ENCODE assay signal across 12 cellular contexts in genomic region chr3:11240496-11240895, GRCh38. TPM values are rescaled to one million over a fixed set of nuclear protein-coding genes. Genes with fewer than 3 reads are reported as not detected.
A peak's percentile ranks its signal among the peaks of the same experiment; 100 is the strongest.
DNase-seq lines count a peak whose midpoint lies in the region; ATAC-seq and TF ChIP-seq lines count a peak whose summit lies in the region.
"Had no signal": no experiment of that assay in that cellular context is flagged by ENCODE, and none has a peak within 500 bp of the region (broad histone marks: within the 10 kb centered on the region; RNA-seq: fewer than 3 reads in every experiment).

No MANE protein-coding gene starts in this region.

- peak overlapping the region; percentile 90 for H3K27ac Mint-ChIP-seq in activated CD4-positive, alpha-beta T cell treated with anti-CD3 and anti-CD28 coated beads, Interleukin-2, amount 10 ng/mL, durations not matched to agents 24 days and 14 days
- H3K27ac Mint-ChIP-seq in activated CD4-positive, alpha-beta T cell treated with anti-CD3 and anti-CD28 coated beads, Interleukin-2, amount 10 ng/mL, durations not matched to agents 7 days and 5 days: no peak overlapping the region
- H3K27ac Mint-ChIP-seq in stimulated activated memory B cell treated with anti-CD40 and anti-IgM and Interleukin-4, amounts not matched to agents 10 μg/mL and 1 μg/mL and 100 μg/mL, for 72 hours: no peak overlapping the region
- H3K27ac Mint-ChIP-seq: CD4-positive, CD25-positive, alpha-beta regulatory T cell; nephron progenitor cell had no signal

- intact Hi-C loops in activated CD4-positive, alpha-beta T cell treated with anti-CD3 and anti-CD28 coated beads, Interleukin-2, amount 10 ng/mL, durations not matched to agents 24 days and 14 days (cut with micrococcal nuclease): no loop called here

- H3K4me3 Mint-ChIP-seq in activated CD4-positive, alpha-beta T cell treated with anti-CD3 and anti-CD28 coated beads, Interleukin-2, amount 10 ng/mL, durations not matched to agents 24 days and 14 days: peak overlapping the region; percentile 55
- H3K4me3 Mint-ChIP-seq in activated CD4-positive, alpha-beta T cell treated with anti-CD3 and anti-CD28 coated beads, Interleukin-2, amount 10 ng/mL, durations not matched to agents 7 days and 5 days: no peak overlapping the region
- H3K4me3 Mint-ChIP-seq in activated T-cell treated with anti-CD3 and anti-CD28 coated beads, Interleukin-2, amount 50 U/mL, for 4 hours: peak overlapping the region; percentile 17
- no peak overlapping the region for H3K4me3 Mint-ChIP-seq in stimulated activated memory B cell treated with anti-CD40 and anti-IgM and Interleukin-4, amounts not matched to agents 10 μg/mL and 1 μg/mL and 100 μg/mL, for 72 hours
- H3K4me3 Mint-ChIP-seq: CD4-positive, CD25-positive, alpha-beta regulatory T cell; nephron progenitor cell had no signal

- H3K9me3 Mint-ChIP-seq in activated CD4-positive, alpha-beta T cell treated with anti-CD3 and anti-CD28 coated beads, Interleukin-2, amount 10 ng/mL, durations not matched to agents 24 days and 14 days: peaks cover 16% of the 10 kb centered on the region
- peaks cover 14% of the 10 kb centered on the region for H3K9me3 Mint-ChIP-seq in activated CD4-positive, alpha-beta T cell treated with anti-CD3 and anti-CD28 coated beads, Interleukin-2, amount 10 ng/mL, durations not matched to agents 7 days and 5 days
- H3K9me3 Mint-ChIP-seq in activated T-cell treated with anti-CD3 and anti-CD28 coated beads, Interleukin-2, amount 50 U/mL, for 4 hours: peaks cover 4% of the 10 kb centered on the region
- peaks cover 3% of the 10 kb centered on the region for H3K9me3 Mint-ChIP-seq in stimulated activated memory B cell treated with anti-CD40 and anti-IgM and Interleukin-4, amounts not matched to agents 10 μg/mL and 1 μg/mL and 100 μg/mL, for 72 hours

- DNase-seq in activated CD4-positive, alpha-beta T cell treated with anti-CD3 and anti-CD28 coated beads, Interleukin-2, amount 10 ng/mL, durations not matched to agents 24 days and 14 days: no peak
- no peak for DNase-seq in activated CD4-positive, alpha-beta T cell treated with anti-CD3 and anti-CD28 coated beads, Interleukin-2, amount 10 ng/mL, durations not matched to agents 7 days and 5 days
- DNase-seq in activated T-cell treated with anti-CD3 and anti-CD28 coated beads, Interleukin-2, amount 50 U/mL, for 4 hours: no peak
- DNase-seq in stimulated activated CD4-positive, alpha-beta T cell treated with anti-CD3 and anti-CD28 coated beads, Interleukin-12 subunit alpha, Interleukin-12 subunit beta, amount 100 ng/mL, for 24 hours (ENCODE audit: low read depth in 2 of 2): peak; percentile 9 to 35
- DNase-seq in mesenteric fat pad (ENCODE audit: low spot score) (no peak), GM13977 (ENCODE audit: low spot score) (no peak)
- DNase-seq: NCI-H1417 treated with DMSO at 0.1 percent for 48 hours, nephron progenitor cell, SK-N-SH had no signal

- in situ Hi-C loops in GM13977 (cut with MboI; ENCODE audit: low pct_unique_long_range_greater_than_20kb, low sequenced_read_pairs, unreplicated experiment): loop anchor here (25.0 kb wide), 2 partner anchors 97 to 422 kb away; no protein-coding TSS in a partner anchor

- CTCF ChIA-PET in activated CD4-positive, alpha-beta T cell treated with anti-CD3 and anti-CD28 coated beads, Interleukin-2, amount 10 ng/mL, durations not matched to agents 7 days and 5 days (lab: Charles Lee): no interaction called here

- ATAC-seq in activated T-cell treated with anti-CD3 and anti-CD28 coated beads, Interleukin-2, amount 50 U/mL, for 4 hours: peak; percentile 49 to 65
- ATAC-seq in stimulated activated memory B cell treated with anti-CD40 and anti-IgM and Interleukin-4, amounts not matched to agents 10 μg/mL and 1 μg/mL and 100 μg/mL, for 72 hours: peak; percentile 60
- ATAC-seq in GM21723 (IDR thresholded peaks at IDR 0.05; ENCODE audit: unreplicated experiment): no peak

- peaks cover 21% of the 10 kb centered on the region for H3K4me1 Mint-ChIP-seq in activated CD4-positive, alpha-beta T cell treated with anti-CD3 and anti-CD28 coated beads, Interleukin-2, amount 10 ng/mL, durations not matched to agents 24 days and 14 days
- H3K4me1 Mint-ChIP-seq in activated CD4-positive, alpha-beta T cell treated with anti-CD3 and anti-CD28 coated beads, Interleukin-2, amount 10 ng/mL, durations not matched to agents 7 days and 5 days: peaks cover 14% of the 10 kb centered on the region
- peaks cover 34% of the 10 kb centered on the region for H3K4me1 Mint-ChIP-seq in activated T-cell treated with anti-CD3 and anti-CD28 coated beads, Interleukin-2, amount 50 U/mL, for 4 hours (ENCODE audit: low read depth)
- H3K4me1 Mint-ChIP-seq in stimulated activated memory B cell treated with anti-CD40 and anti-IgM and Interleukin-4, amounts not matched to agents 10 μg/mL and 1 μg/mL and 100 μg/mL, for 72 hours: peaks cover 6% of the 10 kb centered on the region
- H3K4me1 Mint-ChIP-seq: nephron progenitor cell had no signal

- H3K27me3 Mint-ChIP-seq in activated CD4-positive, alpha-beta T cell treated with anti-CD3 and anti-CD28 coated beads, Interleukin-2, amount 10 ng/mL, durations not matched to agents 24 days and 14 days: peaks cover 4% of the 10 kb centered on the region
- no peaks in the 10 kb centered on the region for H3K27me3 Mint-ChIP-seq in activated CD4-positive, alpha-beta T cell treated with anti-CD3 and anti-CD28 coated beads, Interleukin-2, amount 10 ng/mL, durations not matched to agents 7 days and 5 days
- peaks cover 5% of the 10 kb centered on the region for H3K27me3 Mint-ChIP-seq in activated T-cell treated with anti-CD3 and anti-CD28 coated beads, Interleukin-2, amount 50 U/mL, for 4 hours (ENCODE audit: low read depth)
- peaks cover 10% of the 10 kb centered on the region for H3K27me3 Mint-ChIP-seq in stimulated activated memory B cell treated with anti-CD40 and anti-IgM and Interleukin-4, amounts not matched to agents 10 μg/mL and 1 μg/mL and 100 μg/mL, for 72 hours

- POLR2A ChIA-PET in activated CD4-positive, alpha-beta T cell treated with anti-CD3 and anti-CD28 coated beads, Interleukin-2, amount 10 ng/mL, durations not matched to agents 7 days and 5 days (lab: Charles Lee): interaction anchor here (0.6 kb wide), 1 partner anchor 8 kb away, joined by 3 read pairs; no protein-coding TSS in a partner anchor

- H3K36me3 Mint-ChIP-seq in activated CD4-positive, alpha-beta T cell treated with anti-CD3 and anti-CD28 coated beads, Interleukin-2, amount 10 ng/mL, durations not matched to agents 24 days and 14 days (ENCODE audit: low read depth): peaks cover 8% of the 10 kb centered on the region
- H3K36me3 Mint-ChIP-seq in activated CD4-positive, alpha-beta T cell treated with anti-CD3 and anti-CD28 coated beads, Interleukin-2, amount 10 ng/mL, durations not matched to agents 7 days and 5 days (ENCODE audit: low read depth): peaks cover 4% of the 10 kb centered on the region
- H3K36me3 Mint-ChIP-seq in activated T-cell treated with anti-CD3 and anti-CD28 coated beads, Interleukin-2, amount 50 U/mL, for 4 hours (ENCODE audit: insufficient read depth): no peaks in the 10 kb centered on the region
- H3K36me3 Mint-ChIP-seq in stimulated activated memory B cell treated with anti-CD40 and anti-IgM and Interleukin-4, amounts not matched to agents 10 μg/mL and 1 μg/mL and 100 μg/mL, for 72 hours: peaks cover 6% of the 10 kb centered on the region
- H3K36me3 Mint-ChIP-seq: CD4-positive, CD25-positive, alpha-beta regulatory T cell had no signal

- no peak for TF ChIP-seq CTCF in GM13977 (IDR thresholded peaks at IDR 0.05; ENCODE audit: extremely low read depth, insufficient read depth, missing control alignments)

RNA-seq across cellular contexts. Expression of gene ATG7, which starts 31.7 kb away (rescaled TPM):
- total RNA-seq in activated CD4-positive, alpha-beta T cell treated with anti-CD3 and anti-CD28 coated beads, Interleukin-2, amount 10 ng/mL, durations not matched to agents 24 days and 14 days: 37.7 and 41.4 TPM in 2 replicates
- total RNA-seq in activated CD4-positive, alpha-beta T cell treated with anti-CD3 and anti-CD28 coated beads, Interleukin-2, amount 10 ng/mL, durations not matched to agents 7 days and 5 days: 10 to 100 TPM; 29.5 to 34.2 TPM
- total RNA-seq in activated T-cell treated with anti-CD3 and anti-CD28 coated beads, Interleukin-2, amount 50 U/mL, for 4 hours: 10 to 100 TPM; 32.6 to 36.6 (median 35.6) TPM
- 48.0 TPM for total RNA-seq in mesenteric fat pad

Comparison
In these comparisons a context has a peak if more than half of its experiments do, and no peak if none do; other contexts are left out.
1. H3K4me3 Mint-ChIP-seq: peak in activated CD4-positive, alpha-beta T cell treated with anti-CD3 and anti-CD28 coated beads, Interleukin-2, amount 10 ng/mL, durations not matched to agents 24 days and 14 days (single experiment) and activated T-cell treated with anti-CD3 and anti-CD28 coated beads, Interleukin-2, amount 50 U/mL, for 4 hours (single experiment); none in activated CD4-positive, alpha-beta T cell treated with anti-CD3 and anti-CD28 coated beads, Interleukin-2, amount 10 ng/mL, durations not matched to agents 7 days and 5 days (single experiment) and stimulated activated memory B cell treated with anti-CD40 and anti-IgM and Interleukin-4, amounts not matched to agents 10 μg/mL and 1 μg/mL and 100 μg/mL, for 72 hours (single experiment).
2. DNase-seq: peak in stimulated activated CD4-positive, alpha-beta T cell treated with anti-CD3 and anti-CD28 coated beads, Interleukin-12 subunit alpha, Interleukin-12 subunit beta, amount 100 ng/mL, for 24 hours (2 of 2); none in activated CD4-positive, alpha-beta T cell treated with anti-CD3 and anti-CD28 coated beads, Interleukin-2, amount 10 ng/mL, durations not matched to agents 24 days and 14 days (single experiment), activated CD4-positive, alpha-beta T cell treated with anti-CD3 and anti-CD28 coated beads, Interleukin-2, amount 10 ng/mL, durations not matched to agents 7 days and 5 days (single experiment), activated T-cell treated with anti-CD3 and anti-CD28 coated beads, Interleukin-2, amount 50 U/mL, for 4 hours (single experiment), mesenteric fat pad (single experiment) and GM13977 (single experiment).